In the genomic region with DNA sequence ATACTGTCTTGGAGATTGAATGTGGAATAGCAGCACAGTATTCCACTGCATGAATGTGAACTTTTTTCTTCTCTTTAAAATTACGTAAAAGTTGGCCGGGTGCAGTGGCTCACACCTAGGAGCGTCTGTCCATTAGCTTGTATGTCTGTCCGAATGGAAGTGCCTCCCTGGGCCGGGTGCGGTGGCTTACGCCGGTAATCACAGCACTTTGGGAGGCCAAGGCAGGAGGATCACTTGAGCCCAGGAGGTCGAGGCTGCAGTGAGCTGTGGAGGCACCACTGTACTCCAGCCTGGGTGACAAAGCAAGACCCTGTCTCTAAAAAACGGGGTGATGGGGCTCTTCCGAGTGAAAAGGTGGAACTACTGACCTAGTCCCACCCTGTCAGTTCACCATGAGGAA, we compare ENCODE assay signal across 34 cellular contexts. TPM values are rescaled to one million over a fixed set of nuclear protein-coding genes. Genes with fewer than 3 reads are reported as not detected.
"Had no signal": no experiment of that assay in that cellular context is flagged by ENCODE, and none has a peak within 500 bp of the region (broad histone marks: within the 10 kb centered on the region; RNA-seq: fewer than 3 reads in every experiment).

No MANE protein-coding gene starts in this region.

- DNase-seq: colonic mucosa; cortex of kidney; effector CD4-positive, alpha-beta T cell; effector memory CD8-positive, alpha-beta T cell; endodermal cell; erythroblast; esophagus squamous epithelium; foreskin fibroblast; foreskin melanocyte; gastrocnemius medialis; glutamatergic neuron; head of caudate nucleus; heart right ventricle; hippocampal formation; left cardiac atrium; left ventricle myocardium superior; lower lobe of right lung; mesenchymal stem cell; midbrain had no signal

- FAIRE-seq: endometrium, islet of Langerhans, keratinocyte had no signal

- H3K9me3 Mint-ChIP-seq: dendritic cell treated with granulocyte-macrophage colony-stimulating factor and Interleukin-4, amounts not matched to agents 40 ng/mL and 50 ng/mL, for 4 days; effector memory CD8-positive, alpha-beta T cell; endodermal cell had no signal

- H3K36me3 ChIP-seq: colonic mucosa, esophagus squamous epithelium, gastrocnemius medialis, heart right ventricle, left lung, lower lobe of right lung had no signal

- H3K27ac ChIP-seq: colonic mucosa, epithelial cell of prostate, esophagus squamous epithelium, gastrocnemius medialis, heart right ventricle, left lung, lower lobe of right lung had no signal

- H3K9me3 ChIP-seq: colonic mucosa, esophagus squamous epithelium, gastrocnemius medialis, heart right ventricle, left lung, lower lobe of right lung had no signal

- H3K4me3 Mint-ChIP-seq: dendritic cell treated with granulocyte-macrophage colony-stimulating factor and Interleukin-4, amounts not matched to agents 40 ng/mL and 50 ng/mL, for 4 days; effector memory CD8-positive, alpha-beta T cell; endodermal cell had no signal

- H3K27ac Mint-ChIP-seq: dendritic cell treated with granulocyte-macrophage colony-stimulating factor and Interleukin-4, amounts not matched to agents 40 ng/mL and 50 ng/mL, for 4 days; effector memory CD8-positive, alpha-beta T cell; endodermal cell had no signal

- H3K4me3 ChIP-seq: colonic mucosa, esophagus squamous epithelium, gastrocnemius medialis, heart right ventricle, left lung, lower lobe of right lung had no signal

- H3K27me3 ChIP-seq: colonic mucosa had no signal

RNA-seq across cellular contexts. Expression of gene VSX2, which starts 22.6 kb away (rescaled TPM):
- total RNA-seq: chondrocyte, colonic mucosa, dermis microvascular lymphatic vessel endothelial cell, endodermal cell, esophagus mucosa, esophagus squamous epithelium, gastrocnemius medialis, glomerular endothelial cell, heart right ventricle, kidney epithelial cell, left cardiac atrium, left lung, left ventricle myocardium superior, lower leg skin, lower lobe of right lung, lung microvascular endothelial cell, mononuclear cell, mucosa of gallbladder had no signal
- polyA plus RNA-seq: heart right ventricle, keratinocyte had no signal
